ENCODE assay signal across 8 cellular contexts in the genomic region with DNA sequence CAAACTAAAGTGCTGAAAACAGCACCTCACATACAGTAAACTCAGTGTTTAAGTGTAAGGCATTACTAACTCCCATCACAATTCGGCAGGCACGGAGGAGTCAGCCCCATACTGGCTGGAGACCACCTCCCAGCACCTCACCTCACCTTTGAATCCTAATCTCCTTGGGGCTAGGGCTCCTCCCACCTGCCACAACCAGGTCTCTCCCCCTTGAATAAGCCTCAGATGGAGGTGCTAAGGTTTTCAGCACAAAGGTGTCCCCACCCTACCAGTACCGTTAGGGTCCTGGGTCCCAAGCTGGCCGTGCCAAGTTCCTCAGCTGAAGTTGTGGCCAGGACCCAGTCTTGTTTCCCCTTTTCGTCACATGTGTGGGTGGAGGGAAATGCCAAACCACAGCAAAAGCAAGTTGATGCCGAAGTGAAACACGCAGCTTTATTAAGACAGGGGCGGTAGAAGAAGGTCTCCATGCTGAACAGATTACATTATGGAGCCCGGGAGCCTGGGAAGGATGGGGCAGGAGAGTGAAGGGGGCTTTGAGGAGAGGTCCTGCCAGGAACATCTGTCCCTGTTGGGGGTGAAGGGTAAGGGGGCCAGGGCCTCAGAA. TPM values are rescaled to one million over a fixed set of nuclear protein-coding genes. Genes with fewer than 3 reads are reported as not detected.
DNase-seq lines count a peak whose midpoint lies in the region; ATAC-seq and TF ChIP-seq lines count a peak whose summit lies in the region.

A gene with protein sequence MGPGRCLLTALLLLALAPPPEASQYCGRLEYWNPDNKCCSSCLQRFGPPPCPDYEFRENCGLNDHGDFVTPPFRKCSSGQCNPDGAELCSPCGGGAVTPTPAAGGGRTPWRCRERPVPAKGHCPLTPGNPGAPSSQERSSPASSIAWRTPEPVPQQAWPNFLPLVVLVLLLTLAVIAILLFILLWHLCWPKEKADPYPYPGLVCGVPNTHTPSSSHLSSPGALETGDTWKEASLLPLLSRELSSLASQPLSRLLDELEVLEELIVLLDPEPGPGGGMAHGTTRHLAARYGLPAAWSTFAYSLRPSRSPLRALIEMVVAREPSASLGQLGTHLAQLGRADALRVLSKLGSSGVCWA (minus strand): TSS at position 332 of the 604 bp plus-strand sequence. CDS start 1,272 bp downstream, outside the sequence.

- H3K27ac ChIP-seq in thoracic aorta, result peak within 1 kb of the TSS; percentile 43 to 87

- H3K9ac ChIP-seq in adipocyte (ENCODE audit: low read length), result peak within 1 kb of the TSS; percentile 16

- H3K36me3 Mint-ChIP-seq in natural killer cell treated with Interleukin-12 subunit alpha and Interleukin-12 subunit beta and Interleukin-15 and Interleukin-18, amount 100 ng/mL, for 72 hours, result no peaks in the 10 kb centered on the region

- peak within 1 kb of the TSS; percentile 95 for H3K4me3 Mint-ChIP-seq in natural killer cell treated with Interleukin-12 subunit alpha and Interleukin-12 subunit beta and Interleukin-15 and Interleukin-18, amount 100 ng/mL, for 72 hours

- H3K4me1 ChIP-seq in adipocyte (ENCODE audit: control insufficient read depth, insufficient read depth, low read length) (peaks cover 38% of the 10 kb centered on the region), thoracic aorta (ENCODE audit: control insufficient read depth in 1 of 2, low read depth in 2 of 2) (peaks cover 16 to 36% of the 10 kb centered on the region in 2 donors)

- no peaks in the 10 kb centered on the region for H3K9me3 Mint-ChIP-seq in natural killer cell treated with Interleukin-12 subunit alpha and Interleukin-12 subunit beta and Interleukin-15 and Interleukin-18, amount 100 ng/mL, for 72 hours

- in situ Hi-C loops in GM13977 (cut with MboI; ENCODE audit: low pct_unique_long_range_greater_than_20kb, low sequenced_read_pairs, unreplicated experiment), result no loop called here

- H3K36me3 ChIP-seq in adipocyte (ENCODE audit: control insufficient read depth, insufficient read depth, low read length, severe bottlenecking), result peaks cover 21% of the 10 kb centered on the region
- peaks cover 20% of the 10 kb centered on the region for H3K36me3 ChIP-seq in thoracic aorta

- no peaks in the 10 kb centered on the region for H3K27me3 ChIP-seq in adipocyte (replicated peaks; ENCODE audit: control insufficient read depth, insufficient read depth, low read length)
- no peaks in the 10 kb centered on the region for H3K27me3 ChIP-seq in thoracic aorta (replicated peaks; ENCODE audit: insufficient read depth)

- DNase-seq in GM13977 (ENCODE audit: low spot score), result peak; percentile 70
- peak in 4 of 5 donors; percentile 39 to 75 (median 54) for DNase-seq in T-helper 1 cell
- DNase-seq in adipocyte (ENCODE audit: low read depth), result no peak
- DNase-seq in natural killer cell treated with Interleukin-12 subunit alpha and Interleukin-12 subunit beta and Interleukin-15 and Interleukin-18, amount 100 ng/mL, for 72 hours (ENCODE audit: low spot score), result peak; percentile 86
- DNase-seq in thoracic aorta (ENCODE audit: low spot score), result no peak
- no peak for DNase-seq in NCI-H524 treated with DMSO at 0.1 percent for 48 hours (lab: John Stamatoyannopoulos, UW)
- no peak for DNase-seq in NCI-H345 (lab: John Stamatoyannopoulos, UW)
- DNase-seq in COLO829 (ENCODE audit: low spot score), result no peak

- H3K4me3 ChIP-seq in adipocyte (ENCODE audit: low read length), result no peak within 1 kb of the TSS
- peak within 1 kb of the TSS; percentile 84 for H3K4me3 ChIP-seq in thoracic aorta

- H3K9me3 ChIP-seq in adipocyte (ENCODE audit: control insufficient read depth, low read length) (no peaks in the 10 kb centered on the region), thoracic aorta (no peaks in the 10 kb centered on the region)

- H3K4me1 Mint-ChIP-seq in natural killer cell treated with Interleukin-12 subunit alpha and Interleukin-12 subunit beta and Interleukin-15 and Interleukin-18, amount 100 ng/mL, for 72 hours (ENCODE audit: low read depth in 2 of 2), result peaks cover 39 to 46% of the 10 kb centered on the region in 2 donors

- no peak for TF ChIP-seq CTCF in GM13977 (IDR thresholded peaks at IDR 0.05; ENCODE audit: extremely low read depth, insufficient read depth, missing control alignments)
- no peak for TF ChIP-seq CTCF in thoracic aorta (IDR thresholded peaks at IDR 0.05)

- no peaks in the 10 kb centered on the region for H3K27me3 Mint-ChIP-seq in natural killer cell treated with Interleukin-12 subunit alpha and Interleukin-12 subunit beta and Interleukin-15 and Interleukin-18, amount 100 ng/mL, for 72 hours

- ATAC-seq in natural killer cell treated with Interleukin-12 subunit alpha and Interleukin-12 subunit beta and Interleukin-15 and Interleukin-18, amount 100 ng/mL, for 72 hours, result peak in 1 of 2 donors; percentile 0
- no peak for ATAC-seq in thoracic aorta (ENCODE audit: insufficient number of reproducible peaks, low FRiP score, low read depth)

- H3K27ac Mint-ChIP-seq in natural killer cell treated with Interleukin-12 subunit alpha and Interleukin-12 subunit beta and Interleukin-15 and Interleukin-18, amount 100 ng/mL, for 72 hours, result peak within 1 kb of the TSS; percentile 94 to 97

RNA-seq across cellular contexts. Expression of the gene that starts here (rescaled TPM):
- total RNA-seq in natural killer cell treated with Interleukin-12 subunit alpha and Interleukin-12 subunit beta and Interleukin-15 and Interleukin-18, amount 100 ng/mL, for 72 hours, result 100 to 1,000 TPM in 1 of 2 donors, 10 to 100 TPM in 1; 80.4 to 193 TPM
- 10 to 100 TPM in 1 of 2 donors, 1 to 10 TPM in 1; 6.9 to 13.1 TPM for total RNA-seq in thoracic aorta

Comparison
In these comparisons a context has a peak if more than half of its experiments do, and no peak if none do; other contexts are left out.
1. RNA of the gene that starts here (total RNA-seq): 80.4 to 193 TPM in natural killer cell treated with Interleukin-12 subunit alpha and Interleukin-12 subunit beta and Interleukin-15 and Interleukin-18, amount 100 ng/mL, for 72 hours; 6.9 to 13.1 TPM in thoracic aorta; every median in the first group is over 4 times any median in the second.
2. DNase-seq: peak in GM13977 (single experiment), T-helper 1 cell (4 of 5) and natural killer cell treated with Interleukin-12 subunit alpha and Interleukin-12 subunit beta and Interleukin-15 and Interleukin-18, amount 100 ng/mL, for 72 hours (single experiment); none in adipocyte (single experiment), thoracic aorta (single experiment), NCI-H524 treated with DMSO at 0.1 percent for 48 hours (single experiment), NCI-H345 (single experiment) and COLO829 (single experiment).